Comparison of ENCODE assay signal across 9 cellular contexts in genomic region chr6:27205375-27206278, GRCh38. TPM values are rescaled to one million over a fixed set of nuclear protein-coding genes. Genes with fewer than 3 reads are reported as not detected.
DNase-seq lines count a peak whose midpoint lies in the region; ATAC-seq and TF ChIP-seq lines count a peak whose summit lies in the region.
"Had no signal": no experiment of that assay in that cellular context is flagged by ENCODE, and none has a peak within 500 bp of the region (broad histone marks: within the 10 kb centered on the region; RNA-seq: fewer than 3 reads in every experiment).

No MANE protein-coding gene starts in this region.

- H3K9me3 Mint-ChIP-seq in activated T-cell treated with anti-CD3 and anti-CD28 coated beads, Interleukin-2, amount 50 U/mL, for 4 hours: no peaks in the 10 kb centered on the region
- peaks cover 1% of the 10 kb centered on the region for H3K9me3 Mint-ChIP-seq in glutamatergic neuron (ENCODE audit: unreplicated experiment)

- TF ChIP-seq CTCF in glutamatergic neuron (IDR thresholded peaks at IDR 0.05; ENCODE audit: partially characterized antibody, unreplicated experiment): no peak

- H3K36me3 Mint-ChIP-seq in activated T-cell treated with anti-CD3 and anti-CD28 coated beads, Interleukin-2, amount 50 U/mL, for 4 hours (ENCODE audit: insufficient read depth): no peaks in the 10 kb centered on the region
- H3K36me3 Mint-ChIP-seq in glutamatergic neuron (ENCODE audit: unreplicated experiment): no peaks in the 10 kb centered on the region

- peaks cover 52% of the 10 kb centered on the region for H3K27me3 Mint-ChIP-seq in activated T-cell treated with anti-CD3 and anti-CD28 coated beads, Interleukin-2, amount 50 U/mL, for 4 hours (ENCODE audit: low read depth)
- peaks cover 5% of the 10 kb centered on the region for H3K27me3 Mint-ChIP-seq in glutamatergic neuron (ENCODE audit: unreplicated experiment)

- DNase-seq in NCI-H524 (lab: John Stamatoyannopoulos, UW) (peak; percentile 14 to 45), NCI-H524 treated with DMSO at 0.1 percent for 48 hours (lab: John Stamatoyannopoulos, UW) (no peak), glutamatergic neuron (no peak), DMS153 (lab: John Stamatoyannopoulos, UW) (no peak), NOMO-1 treated with DMSO at 0.1 percent for 48 hours (lab: John Stamatoyannopoulos, UW; ENCODE audit: unreplicated experiment) (no peak), DMS153 treated with DMSO at 0.1 percent for 48 hours (lab: John Stamatoyannopoulos, UW; ENCODE audit: unreplicated experiment) (no peak)
- no peak for DNase-seq in activated T-cell treated with anti-CD3 and anti-CD28 coated beads, Interleukin-2, amount 50 U/mL, for 4 hours
- DNase-seq in stimulated activated CD8-positive, alpha-beta memory T cell treated with anti-CD3 and anti-CD28 coated beads, Interleukin-12 subunit alpha, Interleukin-12 subunit beta, amount 100 ng/mL, for 4 hours (ENCODE audit: low read depth): peak; percentile 8
- DNase-seq: esophagus squamous epithelium had no signal

- H3K4me1 Mint-ChIP-seq in activated T-cell treated with anti-CD3 and anti-CD28 coated beads, Interleukin-2, amount 50 U/mL, for 4 hours (ENCODE audit: low read depth): peaks cover 9% of the 10 kb centered on the region
- no peaks in the 10 kb centered on the region for H3K4me1 Mint-ChIP-seq in glutamatergic neuron (ENCODE audit: low read depth, unreplicated experiment)

- peak; percentile 60 to 78 for ATAC-seq in activated T-cell treated with anti-CD3 and anti-CD28 coated beads, Interleukin-2, amount 50 U/mL, for 4 hours

- no peak overlapping the region for H3K27ac Mint-ChIP-seq in glutamatergic neuron (ENCODE audit: unreplicated experiment)

- no peak overlapping the region for H3K4me3 Mint-ChIP-seq in activated T-cell treated with anti-CD3 and anti-CD28 coated beads, Interleukin-2, amount 50 U/mL, for 4 hours
- H3K4me3 Mint-ChIP-seq in glutamatergic neuron (ENCODE audit: unreplicated experiment): peak overlapping the region; percentile 74

RNA-seq across cellular contexts. Expression of gene PRSS16, which starts 41.9 kb away (rescaled TPM):
- total RNA-seq in activated T-cell treated with anti-CD3 and anti-CD28 coated beads, Interleukin-2, amount 50 U/mL, for 4 hours: under 1 TPM; 0.15 to 0.63 (median 0.32) TPM
- total RNA-seq in glutamatergic neuron (ENCODE audit: unreplicated experiment): 0.64 TPM

Comparison
In these comparisons a context has a peak if more than half of its experiments do, and no peak if none do; other contexts are left out.
1. DNase-seq: peak in NCI-H524 (2 of 2) and stimulated activated CD8-positive, alpha-beta memory T cell treated with anti-CD3 and anti-CD28 coated beads, Interleukin-12 subunit alpha, Interleukin-12 subunit beta, amount 100 ng/mL, for 4 hours (single experiment); none in NCI-H524 treated with DMSO at 0.1 percent for 48 hours (single experiment), activated T-cell treated with anti-CD3 and anti-CD28 coated beads, Interleukin-2, amount 50 U/mL, for 4 hours (single experiment), glutamatergic neuron (single experiment), DMS153 (single experiment), NOMO-1 treated with DMSO at 0.1 percent for 48 hours (single experiment) and DMS153 treated with DMSO at 0.1 percent for 48 hours (single experiment).